In the genomic region with DNA sequence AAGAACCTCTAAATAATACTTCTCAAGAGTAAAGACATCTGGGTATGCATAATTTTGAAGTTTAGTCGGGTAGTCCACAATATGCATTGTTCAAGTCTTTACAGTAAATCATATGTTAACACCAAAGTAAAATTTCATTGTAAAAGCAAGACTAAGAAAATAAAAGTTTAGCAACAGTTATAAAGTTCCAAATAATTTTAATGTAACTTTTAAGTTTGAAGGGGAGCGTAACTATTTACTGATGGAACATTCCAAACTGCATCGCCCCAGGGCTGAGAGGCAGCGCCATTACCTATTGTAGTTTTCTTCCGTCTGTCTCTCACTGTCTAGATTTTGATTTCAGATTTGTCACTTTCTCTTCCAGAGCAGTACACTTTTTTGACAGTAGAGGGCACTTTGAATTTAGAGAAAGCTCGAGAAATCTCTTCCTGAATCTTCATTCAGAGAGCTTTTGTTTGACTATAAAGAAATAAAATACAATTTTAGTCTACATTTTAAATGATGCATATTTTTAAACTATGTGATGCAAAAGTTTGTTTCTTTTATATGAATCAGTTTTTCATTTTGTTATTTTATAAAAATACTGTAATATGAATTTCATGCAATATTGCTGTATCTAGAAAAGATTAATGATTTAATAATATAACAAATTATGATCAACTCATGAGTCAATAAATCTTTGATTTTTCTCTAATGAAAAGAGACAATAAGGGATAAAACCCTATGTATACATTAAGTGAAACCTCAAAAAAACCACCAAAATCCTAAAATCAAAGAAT, we compare ENCODE assay signal across 1 cellular context.
TF ChIP-seq lines count a peak whose summit lies in the region.

No MANE protein-coding gene starts in this region.

TF ChIP-seq in WTC11, 78 proteins besides CTCF, POLR2A, EP300 and RAD21 (continued from another document):
- TF ChIP-seq, protein P1, sequence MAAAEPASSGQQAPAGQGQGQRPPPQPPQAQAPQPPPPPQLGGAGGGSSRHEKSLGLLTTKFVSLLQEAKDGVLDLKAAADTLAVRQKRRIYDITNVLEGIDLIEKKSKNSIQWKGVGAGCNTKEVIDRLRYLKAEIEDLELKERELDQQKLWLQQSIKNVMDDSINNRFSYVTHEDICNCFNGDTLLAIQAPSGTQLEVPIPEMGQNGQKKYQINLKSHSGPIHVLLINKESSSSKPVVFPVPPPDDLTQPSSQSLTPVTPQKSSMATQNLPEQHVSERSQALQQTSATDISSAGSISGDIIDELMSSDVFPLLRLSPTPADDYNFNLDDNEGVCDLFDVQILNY (CRISPR knock-in tag; IDR thresholded peaks at IDR 0.05): no peak
- no peak for TF ChIP-seq KAT7 (CRISPR knock-in tag; IDR thresholded peaks at IDR 0.05; ENCODE audit: borderline replicate concordance)
- TF ChIP-seq, protein P2, sequence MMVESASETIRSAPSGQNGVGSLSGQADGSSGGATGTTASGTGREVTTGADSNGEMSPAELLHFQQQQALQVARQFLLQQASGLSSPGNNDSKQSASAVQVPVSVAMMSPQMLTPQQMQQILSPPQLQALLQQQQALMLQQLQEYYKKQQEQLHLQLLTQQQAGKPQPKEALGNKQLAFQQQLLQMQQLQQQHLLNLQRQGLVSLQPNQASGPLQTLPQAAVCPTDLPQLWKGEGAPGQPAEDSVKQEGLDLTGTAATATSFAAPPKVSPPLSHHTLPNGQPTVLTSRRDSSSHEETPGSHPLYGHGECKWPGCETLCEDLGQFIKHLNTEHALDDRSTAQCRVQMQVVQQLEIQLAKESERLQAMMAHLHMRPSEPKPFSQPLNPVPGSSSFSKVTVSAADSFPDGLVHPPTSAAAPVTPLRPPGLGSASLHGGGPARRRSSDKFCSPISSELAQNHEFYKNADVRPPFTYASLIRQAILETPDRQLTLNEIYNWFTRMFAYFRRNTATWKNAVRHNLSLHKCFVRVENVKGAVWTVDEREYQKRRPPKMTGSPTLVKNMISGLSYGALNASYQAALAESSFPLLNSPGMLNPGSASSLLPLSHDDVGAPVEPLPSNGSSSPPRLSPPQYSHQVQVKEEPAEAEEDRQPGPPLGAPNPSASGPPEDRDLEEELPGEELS (CRISPR knock-in tag; IDR thresholded peaks at IDR 0.05): no peak
- TF ChIP-seq TP53 (CRISPR knock-in tag; IDR thresholded peaks at IDR 0.05): no peak
- no peak for TF ChIP-seq E2F4 (CRISPR knock-in tag; IDR thresholded peaks at IDR 0.05; ENCODE audit: borderline replicate concordance, low read depth)
- TF ChIP-seq, protein P3, sequence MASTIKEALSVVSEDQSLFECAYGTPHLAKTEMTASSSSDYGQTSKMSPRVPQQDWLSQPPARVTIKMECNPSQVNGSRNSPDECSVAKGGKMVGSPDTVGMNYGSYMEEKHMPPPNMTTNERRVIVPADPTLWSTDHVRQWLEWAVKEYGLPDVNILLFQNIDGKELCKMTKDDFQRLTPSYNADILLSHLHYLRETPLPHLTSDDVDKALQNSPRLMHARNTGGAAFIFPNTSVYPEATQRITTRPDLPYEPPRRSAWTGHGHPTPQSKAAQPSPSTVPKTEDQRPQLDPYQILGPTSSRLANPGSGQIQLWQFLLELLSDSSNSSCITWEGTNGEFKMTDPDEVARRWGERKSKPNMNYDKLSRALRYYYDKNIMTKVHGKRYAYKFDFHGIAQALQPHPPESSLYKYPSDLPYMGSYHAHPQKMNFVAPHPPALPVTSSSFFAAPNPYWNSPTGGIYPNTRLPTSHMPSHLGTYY (CRISPR knock-in tag; IDR thresholded peaks at IDR 0.05): no peak
- no peak for TF ChIP-seq TEAD1 (CRISPR knock-in tag; IDR thresholded peaks at IDR 0.05)
- TF ChIP-seq EMX1 (CRISPR knock-in tag; IDR thresholded peaks at IDR 0.05): no peak
